ENCODE assay signal across 8 cellular contexts in genomic region chr1:18557621-18558465, GRCh38.
DNase-seq lines count a peak whose midpoint lies in the region; ATAC-seq, FAIRE-seq and TF ChIP-seq lines count a peak whose summit lies in the region.

No MANE protein-coding gene starts in this region.

- TF ChIP-seq CTCF in kidney (IDR thresholded peaks at IDR 0.05; ENCODE audit: borderline replicate concordance, extremely low read depth, insufficient read depth) (peak; percentile 1), testis (IDR thresholded peaks at IDR 0.05) (no peak)

- H3K36me3 ChIP-seq in kidney (ENCODE audit: control insufficient read depth in 1 of 2, insufficient read depth in 2 of 2, low read length in 2 of 2) (no peaks in the 10 kb centered on the region), testis (ENCODE audit: low read depth, missing control alignments) (no peaks in the 10 kb centered on the region)

- H3K4me3 ChIP-seq in kidney (ENCODE audit: low read length in 2 of 2), result no peak overlapping the region
- peak overlapping the region in 1 of 2 donors; percentile 9 for H3K4me3 ChIP-seq in testis

- intact Hi-C loops in kidney (cut with DNase I) (no loop called here), testis (cut with DNase I; ENCODE audit: low total_unique reads) (no loop called here)

- H3K27me3 ChIP-seq in testis, result no peaks in the 10 kb centered on the region

- H3K9me3 ChIP-seq in kidney (ENCODE audit: control insufficient read depth in 1 of 2, low read length in 2 of 2), result no peaks in the 10 kb centered on the region
- H3K9me3 ChIP-seq in testis, result no peaks in the 10 kb centered on the region

- no peak overlapping the region for H3K9ac ChIP-seq in kidney (ENCODE audit: low read length in 2 of 2)

- no peak for FAIRE-seq in kidney (lab: Jason Lieb, UNC)

- H3K27ac ChIP-seq in kidney (ENCODE audit: low read depth in 2 of 2, low read length in 2 of 2), result no peak overlapping the region
- H3K27ac ChIP-seq in testis, result no peak overlapping the region

- H3K4me1 ChIP-seq in kidney (ENCODE audit: control insufficient read depth in 1 of 2, insufficient read depth in 1 of 2, low read depth in 1 of 2, low read length in 2 of 2) (no peaks in the 10 kb centered on the region), testis (peaks cover 7% of the 10 kb centered on the region)

- 2 to 6% methylated on average over 24 to 29 of the region's 29 CpGs for WGBS in testis, 2 donors

- ATAC-seq in GM21619 (IDR thresholded peaks at IDR 0.05; ENCODE audit: unreplicated experiment) (no peak), HG03460 (IDR thresholded peaks at IDR 0.05; ENCODE audit: unreplicated experiment) (no peak)

- no peak for TF ChIP-seq POLR2A in testis (IDR thresholded peaks at IDR 0.05)

- DNase-seq in activated T-cell treated with anti-CD3 and anti-CD28 coated beads for 48 hours (ENCODE audit: low read depth) (peak; percentile 35), activated T-cell treated with anti-CD3 and anti-CD28 coated beads for 4 hours (no peak), kidney (peak; percentile 81), testis (peak; percentile 51), epidermal melanocyte (ENCODE audit: insufficient read length, low spot score) (no peak)
- DNase-seq in activated T-cell treated with anti-CD3 and anti-CD28 coated beads, Interleukin-2, amount 50 U/mL, for 48 hours, result peak; percentile 40 to 54

Comparison
In these comparisons a context has a peak if more than half of its experiments do, and no peak if none do; other contexts are left out.
1. DNase-seq: peak in activated T-cell treated with anti-CD3 and anti-CD28 coated beads for 48 hours (single experiment), activated T-cell treated with anti-CD3 and anti-CD28 coated beads, Interleukin-2, amount 50 U/mL, for 48 hours (2 of 2), kidney (single experiment) and testis (single experiment); none in activated T-cell treated with anti-CD3 and anti-CD28 coated beads for 4 hours (single experiment) and epidermal melanocyte (single experiment).